ENCODE assay signal across 1 cellular context in genomic region chr1:147773215-147773715, GRCh38.
TF ChIP-seq lines count a peak whose summit lies in the region.

No MANE protein-coding gene starts in this region.

TF ChIP-seq in HEK293, 187 proteins besides CTCF, POLR2A, EP300 and RAD21 (continued from another document):
- TF ChIP-seq ZNF148 (tag by site-specific recombination; IDR thresholded peaks at IDR 0.05; ENCODE audit: borderline replicate concordance) (no peak), ZFHX2 (tag by site-specific recombination; conservative IDR thresholded peaks at IDR 0.05) (peak; percentile 98)
